In the genomic region with DNA sequence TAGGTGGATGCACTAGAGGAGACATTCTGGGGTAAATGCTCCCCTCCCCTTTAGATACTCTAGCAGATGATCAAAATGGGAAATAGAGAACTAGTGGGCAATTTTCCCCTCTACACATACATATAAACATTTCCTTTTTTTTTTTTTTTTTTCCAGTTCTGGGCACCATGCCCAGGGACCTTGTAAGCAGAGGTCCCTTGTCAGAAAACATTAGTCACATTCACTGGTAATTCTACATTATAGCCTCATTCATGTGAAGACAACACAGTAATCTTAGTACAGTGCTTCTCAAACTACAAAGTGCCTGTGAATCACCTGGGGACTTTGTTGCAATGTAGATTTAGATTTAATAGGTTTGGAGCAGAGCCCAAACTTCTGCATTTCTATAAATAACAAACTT, we compare ENCODE assay signal across 9 cellular contexts.
A peak's percentile ranks its signal among the peaks of the same experiment; 100 is the strongest.
DNase-seq lines count a peak whose midpoint lies in the region; ATAC-seq, FAIRE-seq and TF ChIP-seq lines count a peak whose summit lies in the region.
"Had no signal": no experiment of that assay in that cellular context is flagged by ENCODE, and none has a peak within 500 bp of the region (broad histone marks: within the 10 kb centered on the region; RNA-seq: fewer than 3 reads in every experiment).

No MANE protein-coding gene starts in this region.

- no peak overlapping the region for H3K9ac ChIP-seq in astrocyte (ENCODE audit: low read length)

- peaks cover 4% of the 10 kb centered on the region for H4K20me1 ChIP-seq in astrocyte (ENCODE audit: insufficient read depth, low read length)

- no peak overlapping the region for H3K4me3 Mint-ChIP-seq in astrocyte (ENCODE audit: unreplicated experiment)
- no peak overlapping the region for H3K4me3 Mint-ChIP-seq in T-helper 2 cell treated with Interferon-gamma antibody and Interleukin-4, amounts not matched to agents 5 μg/mL and 100 μg/mL, for 36 hours

- H3K4me3 ChIP-seq in AG10803 (ENCODE audit: low read length) (no peak overlapping the region), astrocyte (ENCODE audit: insufficient read depth, low read depth, low read length) (no peak overlapping the region), kidney epithelial cell (ENCODE audit: low read depth, low read length) (no peak overlapping the region), dorsolateral prefrontal cortex (no peak overlapping the region)

- H3K27me3 Mint-ChIP-seq in astrocyte (ENCODE audit: low read depth, unreplicated experiment), result no peaks in the 10 kb centered on the region
- no peaks in the 10 kb centered on the region for H3K27me3 Mint-ChIP-seq in T-helper 2 cell treated with Interferon-gamma antibody and Interleukin-4, amounts not matched to agents 5 μg/mL and 100 μg/mL, for 36 hours (ENCODE audit: low read depth)

- no peaks in the 10 kb centered on the region for H3K9me3 Mint-ChIP-seq in astrocyte (ENCODE audit: unreplicated experiment)
- no peaks in the 10 kb centered on the region for H3K9me3 Mint-ChIP-seq in T-helper 2 cell treated with Interferon-gamma antibody and Interleukin-4, amounts not matched to agents 5 μg/mL and 100 μg/mL, for 36 hours

- DNase-seq in AG10803 (ENCODE audit: low read depth), result peak; percentile 58
- peak; percentile 33 for DNase-seq in HS-5 (ENCODE audit: low read depth)
- peak; percentile 76 for DNase-seq in astrocyte (ENCODE audit: low read depth)
- peak; percentile 16 for DNase-seq in kidney epithelial cell (ENCODE audit: low read depth)
- DNase-seq in NCI-H2029 treated with DMSO at 0.1 percent for 48 hours (lab: John Stamatoyannopoulos, UW), result no peak
- DNase-seq in dorsolateral prefrontal cortex, result no peak
- no peak for DNase-seq in T-helper 2 cell treated with Interferon-gamma antibody and Interleukin-4, amounts not matched to agents 5 μg/mL and 100 μg/mL, for 36 hours (ENCODE audit: low spot score)

- no peak for ATAC-seq in HG02763 (IDR thresholded peaks at IDR 0.05; ENCODE audit: unreplicated experiment)

- H2AFZ ChIP-seq in astrocyte (ENCODE audit: low read depth, low read length), result no peak overlapping the region

- TF ChIP-seq CTCF in AG10803 (conservative IDR thresholded peaks at IDR 0.05; ENCODE audit: low read length) (no peak), astrocyte (IDR thresholded peaks at IDR 0.05; ENCODE audit: insufficient read depth, low read depth, low read length) (no peak), kidney epithelial cell (IDR thresholded peaks at IDR 0.05; ENCODE audit: insufficient read depth, low read length, poor library complexity, severe bottlenecking) (no peak), dorsolateral prefrontal cortex (IDR thresholded peaks at IDR 0.05 in 54 of 56, conservative IDR thresholded peaks at IDR 0.05 in 2 of 56; ENCODE audit: low read depth in 1 of 56, partially characterized antibody in 56 of 56) (no peak)

- no peaks in the 10 kb centered on the region for H3K4me1 Mint-ChIP-seq in astrocyte (ENCODE audit: low read depth, unreplicated experiment)
- no peaks in the 10 kb centered on the region for H3K4me1 Mint-ChIP-seq in T-helper 2 cell treated with Interferon-gamma antibody and Interleukin-4, amounts not matched to agents 5 μg/mL and 100 μg/mL, for 36 hours (ENCODE audit: low read depth)

- no peak overlapping the region for H3K27ac Mint-ChIP-seq in astrocyte (ENCODE audit: unreplicated experiment)
- H3K27ac Mint-ChIP-seq in T-helper 2 cell treated with Interferon-gamma antibody and Interleukin-4, amounts not matched to agents 5 μg/mL and 100 μg/mL, for 36 hours, result no peak overlapping the region

- H3K36me3 ChIP-seq in astrocyte (ENCODE audit: insufficient read depth, low read length), result peaks cover 14% of the 10 kb centered on the region
- H3K36me3 ChIP-seq in kidney epithelial cell (ENCODE audit: control insufficient read depth, insufficient read depth, low read length), result peaks cover 2% of the 10 kb centered on the region

- peak overlapping the region; percentile 3 for H3K4me2 ChIP-seq in astrocyte (ENCODE audit: low read length)

- no peaks in the 10 kb centered on the region for H3K79me2 ChIP-seq in astrocyte (ENCODE audit: insufficient read depth, low read length)

- intact Hi-C loops in dorsolateral prefrontal cortex (cut with DNase I), result no loop called here

- H3K9me3 ChIP-seq in astrocyte (ENCODE audit: insufficient read depth, low read depth, low read length), result no peaks in the 10 kb centered on the region
- H3K9me3 ChIP-seq: neutrophil had no signal

- peak; percentile 34 for FAIRE-seq in astrocyte (lab: Jason Lieb, UNC)

- H3K27ac ChIP-seq in astrocyte (ENCODE audit: low read depth, low read length) (peak overlapping the region; percentile 4), dorsolateral prefrontal cortex (peak overlapping the region in 18 of 59 donors; percentile 9 to 54 (median 40))
- H3K27ac ChIP-seq: neutrophil had no signal

- peaks cover 24% of the 10 kb centered on the region for H3K36me3 Mint-ChIP-seq in astrocyte (ENCODE audit: low read depth, unreplicated experiment)
- peaks cover 42% of the 10 kb centered on the region for H3K36me3 Mint-ChIP-seq in T-helper 2 cell treated with Interferon-gamma antibody and Interleukin-4, amounts not matched to agents 5 μg/mL and 100 μg/mL, for 36 hours (ENCODE audit: low read depth)

- no peaks in the 10 kb centered on the region for H3K27me3 ChIP-seq in astrocyte (ENCODE audit: insufficient read depth, low read length)
- H3K27me3 ChIP-seq in kidney epithelial cell (ENCODE audit: control insufficient read depth, insufficient read depth, low read length), result no peaks in the 10 kb centered on the region
- H3K27me3 ChIP-seq in dorsolateral prefrontal cortex, result no peaks in the 10 kb centered on the region
- H3K27me3 ChIP-seq: neutrophil had no signal

- H3K4me1 ChIP-seq in astrocyte (ENCODE audit: insufficient read depth, low read length), result peaks cover 11% of the 10 kb centered on the region

Comparison
In these comparisons a context has a peak if more than half of its experiments do, and no peak if none do; other contexts are left out.
1. DNase-seq: peak in AG10803 (single experiment), HS-5 (single experiment), astrocyte (single experiment) and kidney epithelial cell (single experiment); none in NCI-H2029 treated with DMSO at 0.1 percent for 48 hours (single experiment), dorsolateral prefrontal cortex (0 of 10) and T-helper 2 cell treated with Interferon-gamma antibody and Interleukin-4, amounts not matched to agents 5 μg/mL and 100 μg/mL, for 36 hours (single experiment).